Comparison of ENCODE assay signal across 19 cellular contexts in the genomic region with DNA sequence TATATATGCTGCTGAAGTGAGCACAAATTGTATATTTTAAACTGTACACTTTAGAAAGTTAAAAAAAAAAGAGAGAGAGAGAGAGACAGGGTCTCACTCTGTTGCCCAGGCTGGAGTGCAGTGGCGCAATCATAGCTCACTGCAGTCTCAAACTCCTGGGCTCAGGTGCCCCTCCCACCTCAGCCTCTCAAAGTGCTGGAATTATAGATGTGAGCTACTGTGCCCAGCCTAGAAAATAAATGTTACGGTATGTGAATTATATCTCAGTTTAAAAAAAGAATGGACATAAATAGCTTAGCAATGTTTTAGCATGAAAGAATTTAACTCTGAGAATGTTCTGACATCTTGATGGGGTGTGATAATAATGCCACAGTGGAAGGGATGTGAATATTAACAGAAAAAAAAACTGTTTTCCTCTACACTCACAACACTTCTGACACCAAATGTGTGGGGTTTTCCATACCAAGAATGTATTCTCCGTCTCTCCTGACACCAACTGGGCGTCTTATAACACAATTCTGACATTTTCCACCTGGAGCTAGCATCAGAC.
"Had no signal": no experiment of that assay in that cellular context is flagged by ENCODE, and none has a peak within 500 bp of the region (broad histone marks: within the 10 kb centered on the region; RNA-seq: fewer than 3 reads in every experiment).

No MANE protein-coding gene starts in this region.

- H3K36me3 ChIP-seq: heart right ventricle, lower lobe of right lung, pancreas, right lobe of liver, stomach had no signal

- H3K4me1 ChIP-seq: lower lobe of right lung, pancreas, right lobe of liver had no signal

- FAIRE-seq: colon, islet of Langerhans, pancreas, urothelium cell line had no signal

- H3K4me3 ChIP-seq: heart right ventricle, lower lobe of right lung, pancreas, right lobe of liver, skin epidermis, stomach had no signal

- H3K27ac ChIP-seq: lower lobe of right lung, pancreas, right lobe of liver, skin epidermis, stomach had no signal

- DNase-seq: dermis blood vessel endothelial cell; erythroblast; foreskin melanocyte; heart right ventricle; hypothalamus; kidney glomerular epithelial cell; lower lobe of right lung; naive B cell; occipital lobe; pancreas; right lobe of liver; stimulated activated naive CD4-positive, alpha-beta T cell; stomach; substantia nigra had no signal

- H3K27me3 ChIP-seq: heart right ventricle, pancreas, right lobe of liver, stomach had no signal

- H3K9me3 ChIP-seq: lower lobe of right lung, pancreas, right lobe of liver, stomach had no signal

- ATAC-seq: left lobe of liver, lower lobe of right lung, pancreas, right lobe of liver had no signal
